In the genomic region with DNA sequence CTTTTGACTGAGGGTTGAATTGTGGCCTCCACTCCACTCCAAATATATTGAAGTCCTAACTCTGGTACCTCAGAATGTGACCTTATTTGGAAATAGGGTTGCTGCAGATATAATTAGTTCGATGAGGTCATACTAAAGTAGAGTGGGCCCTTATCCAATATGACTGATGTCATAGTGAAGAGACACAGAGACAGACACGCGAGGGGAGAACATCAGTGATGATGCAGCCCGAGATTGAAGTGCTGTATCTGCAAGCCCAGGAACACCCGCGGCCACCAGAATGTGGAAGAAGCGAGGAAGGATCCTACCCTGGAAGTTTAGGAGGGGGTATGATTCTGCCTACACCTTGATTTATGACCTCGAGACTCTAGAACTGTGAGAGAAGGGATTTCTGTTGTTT, we compare ENCODE assay signal across 21 cellular contexts.
DNase-seq lines count a peak whose midpoint lies in the region; ATAC-seq, FAIRE-seq and TF ChIP-seq lines count a peak whose summit lies in the region.
"Had no signal": no experiment of that assay in that cellular context is flagged by ENCODE, and none has a peak within 500 bp of the region (broad histone marks: within the 10 kb centered on the region; RNA-seq: fewer than 3 reads in every experiment).

No MANE protein-coding gene starts in this region.

- H3K9ac ChIP-seq in astrocyte (ENCODE audit: low read length) = no peak overlapping the region

- H3K4me2 ChIP-seq in A549 (peak overlapping the region; percentile 65; the same call in 2 of the 3 replicates), astrocyte (ENCODE audit: low read length) (no peak overlapping the region)

- 74% methylated on average over 8 of the region's 8 CpGs for WGBS in A549 (ENCODE audit: missing lambda C conversion rate)

- H3K4me1 Mint-ChIP-seq in astrocyte (ENCODE audit: low read depth, unreplicated experiment) = no peaks in the 10 kb centered on the region
- H3K4me1 Mint-ChIP-seq in glutamatergic neuron (ENCODE audit: low read depth, unreplicated experiment) = peaks cover 15% of the 10 kb centered on the region
- H3K4me1 Mint-ChIP-seq: activated CD8-positive, alpha-beta memory T cell treated with anti-CD3 and anti-CD28 coated beads, Interleukin-2, amount 10 ng/mL, durations not matched to agents 7 days and 5 days had no signal

- H3K9me3 ChIP-seq in A549 (no peaks in the 10 kb centered on the region), astrocyte (ENCODE audit: insufficient read depth, low read depth, low read length) (no peaks in the 10 kb centered on the region)
- H3K9me3 ChIP-seq: esophagus muscularis mucosa, prostate gland had no signal

- no peaks in the 10 kb centered on the region for H3K36me3 ChIP-seq in astrocyte (ENCODE audit: insufficient read depth, low read length)
- H3K36me3 ChIP-seq: esophagus muscularis mucosa, prostate gland had no signal

- peak; percentile 28 to 35; a peak in 4 of 6 replicates for ATAC-seq in A549
- ATAC-seq: activated CD8-positive, alpha-beta memory T cell treated with anti-CD3 and anti-CD28 coated beads, Interleukin-2, amount 10 ng/mL, durations not matched to agents 7 days and 5 days; left colon; Panc1 had no signal

- H3K4me1 ChIP-seq in A549 (peaks cover 60% of the 10 kb centered on the region), astrocyte (ENCODE audit: insufficient read depth, low read length) (peaks cover 5% of the 10 kb centered on the region)
- H3K4me1 ChIP-seq: prostate gland had no signal

- TF ChIP-seq RAD21 in A549 (conservative IDR thresholded peaks at IDR 0.05 in 1 of 2, IDR thresholded peaks at IDR 0.05 in 1 of 2) = no peak

- FAIRE-seq in A549 (lab: Jason Lieb, UNC) (no peak), astrocyte (lab: Jason Lieb, UNC) (no peak)

- H3K27ac Mint-ChIP-seq in astrocyte (ENCODE audit: unreplicated experiment) (no peak overlapping the region), glutamatergic neuron (ENCODE audit: unreplicated experiment) (no peak overlapping the region)
- H3K27ac Mint-ChIP-seq: activated CD8-positive, alpha-beta memory T cell treated with anti-CD3 and anti-CD28 coated beads, Interleukin-2, amount 10 ng/mL, durations not matched to agents 7 days and 5 days; CD4-positive, alpha-beta T cell had no signal

- H3K79me2 ChIP-seq in astrocyte (ENCODE audit: insufficient read depth, low read length) = no peaks in the 10 kb centered on the region

- H2AFZ ChIP-seq in astrocyte (ENCODE audit: low read depth, low read length) = no peak overlapping the region

- no peaks in the 10 kb centered on the region for H3K27me3 Mint-ChIP-seq in astrocyte (ENCODE audit: low read depth, unreplicated experiment)
- H3K27me3 Mint-ChIP-seq in glutamatergic neuron (ENCODE audit: unreplicated experiment) = no peaks in the 10 kb centered on the region
- H3K27me3 Mint-ChIP-seq: activated CD8-positive, alpha-beta memory T cell treated with anti-CD3 and anti-CD28 coated beads, Interleukin-2, amount 10 ng/mL, durations not matched to agents 7 days and 5 days; CD4-positive, alpha-beta T cell had no signal

- no peaks in the 10 kb centered on the region for H3K27me3 ChIP-seq in astrocyte (ENCODE audit: insufficient read depth, low read length)
- H3K27me3 ChIP-seq: esophagus muscularis mucosa had no signal

- POLR2A ChIA-PET in A549 (lab: Yijun Ruan, JAX) = no interaction called here

- H3K9me3 Mint-ChIP-seq in astrocyte (ENCODE audit: unreplicated experiment) = no peaks in the 10 kb centered on the region
- H3K9me3 Mint-ChIP-seq in glutamatergic neuron (ENCODE audit: unreplicated experiment) = no peaks in the 10 kb centered on the region
- H3K9me3 Mint-ChIP-seq: CD4-positive, alpha-beta T cell; mesothelial cell of epicardium had no signal

- CTCF ChIA-PET in A549 (lab: Yijun Ruan, JAX) = no interaction called here

- H3K4me3 Mint-ChIP-seq in astrocyte (ENCODE audit: unreplicated experiment) = no peak overlapping the region
- no peak overlapping the region for H3K4me3 Mint-ChIP-seq in glutamatergic neuron (ENCODE audit: unreplicated experiment)
- H3K4me3 Mint-ChIP-seq: activated CD8-positive, alpha-beta memory T cell treated with anti-CD3 and anti-CD28 coated beads, Interleukin-2, amount 10 ng/mL, durations not matched to agents 7 days and 5 days; CD4-positive, alpha-beta T cell; mesothelial cell of epicardium had no signal

- H4K20me1 ChIP-seq in astrocyte (ENCODE audit: insufficient read depth, low read length) = no peaks in the 10 kb centered on the region

- TF ChIP-seq EP300 in A549 (IDR thresholded peaks at IDR 0.05) = no peak

- H3K27ac ChIP-seq in A549 = peak overlapping the region; percentile 85
- H3K27ac ChIP-seq in astrocyte (ENCODE audit: low read depth, low read length) = peak overlapping the region; percentile 55
- H3K27ac ChIP-seq: esophagus muscularis mucosa, prostate gland had no signal

- DNase-seq in A549 (ENCODE audit: low read depth in 1 of 2, low spot score in 1 of 2) (peak in 1 of 2 experiments; percentile 57), HCEC 1CT (peak; percentile 17), astrocyte (ENCODE audit: low read depth) (peak; percentile 16), iris pigment epithelial cell (ENCODE audit: low read depth) (peak; percentile 50), NCI-H345 (lab: John Stamatoyannopoulos, UW) (no peak), glutamatergic neuron (no peak), HuH-7.5 (ENCODE audit: low spot score) (no peak)
- DNase-seq in activated CD8-positive, alpha-beta memory T cell treated with anti-CD3 and anti-CD28 coated beads, Interleukin-2, amount 50 U/mL, for 4 hours = no peak
- DNase-seq: activated CD4-positive, alpha-beta T cell treated with anti-CD3 and anti-CD28 coated beads for 1 hour; activated CD8-positive, alpha-beta memory T cell treated with anti-CD3 and anti-CD28 coated beads, Interleukin-2, amount 10 ng/mL, durations not matched to agents 7 days and 5 days; CD4-positive, alpha-beta T cell; KG1; left colon; NCI-H1092 treated with DMSO at 0.1 percent for 48 hours; NCI-H2171; stimulated activated CD4-positive, alpha-beta T cell treated with anti-CD3 and anti-CD28 coated beads, Interleukin-4, amount 100 ng/mL, for 4 hours; T1000 had no signal

- TF ChIP-seq CTCF in A549 (IDR thresholded peaks at IDR 0.05) (no peak), astrocyte (IDR thresholded peaks at IDR 0.05; ENCODE audit: insufficient read depth, low read depth, low read length) (no peak), glutamatergic neuron (IDR thresholded peaks at IDR 0.05; ENCODE audit: partially characterized antibody, unreplicated experiment) (no peak)

- TF ChIP-seq POLR2A in A549 (IDR thresholded peaks at IDR 0.05; ENCODE audit: low read length) = no peak

- no peaks in the 10 kb centered on the region for H3K36me3 Mint-ChIP-seq in astrocyte (ENCODE audit: low read depth, unreplicated experiment)
- no peaks in the 10 kb centered on the region for H3K36me3 Mint-ChIP-seq in glutamatergic neuron (ENCODE audit: unreplicated experiment)
- H3K36me3 Mint-ChIP-seq: activated CD8-positive, alpha-beta memory T cell treated with anti-CD3 and anti-CD28 coated beads, Interleukin-2, amount 10 ng/mL, durations not matched to agents 7 days and 5 days; mesothelial cell of epicardium had no signal

- H3K4me3 ChIP-seq in A549 = no peak overlapping the region
- H3K4me3 ChIP-seq in astrocyte (ENCODE audit: insufficient read depth, low read depth, low read length) = no peak overlapping the region
- H3K4me3 ChIP-seq: esophagus muscularis mucosa, prostate gland had no signal

TF ChIP-seq in A549, 52 proteins besides CTCF, POLR2A, EP300 and RAD21:
- TF ChIP-seq NR3C1 (IDR thresholded peaks at IDR 0.05) (no peak), SREBF2 (IDR thresholded peaks at IDR 0.05) (no peak), HOXB5 (CRISPR knock-in tag; IDR thresholded peaks at IDR 0.05) (no peak), MAFK (IDR thresholded peaks at IDR 0.05; ENCODE audit: partially characterized antibody) (no peak), TP53 (CRISPR knock-in tag; IDR thresholded peaks at IDR 0.05) (no peak), NFE2L2 (conservative IDR thresholded peaks at IDR 0.05; ENCODE audit: low read length) (no peak)
- TF ChIP-seq, protein P1, sequence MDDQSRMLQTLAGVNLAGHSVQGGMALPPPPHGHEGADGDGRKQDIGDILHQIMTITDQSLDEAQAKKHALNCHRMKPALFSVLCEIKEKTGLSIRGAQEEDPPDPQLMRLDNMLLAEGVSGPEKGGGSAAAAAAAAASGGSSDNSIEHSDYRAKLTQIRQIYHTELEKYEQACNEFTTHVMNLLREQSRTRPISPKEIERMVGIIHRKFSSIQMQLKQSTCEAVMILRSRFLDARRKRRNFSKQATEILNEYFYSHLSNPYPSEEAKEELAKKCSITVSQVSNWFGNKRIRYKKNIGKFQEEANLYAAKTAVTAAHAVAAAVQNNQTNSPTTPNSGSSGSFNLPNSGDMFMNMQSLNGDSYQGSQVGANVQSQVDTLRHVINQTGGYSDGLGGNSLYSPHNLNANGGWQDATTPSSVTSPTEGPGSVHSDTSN (IDR thresholded peaks at IDR 0.05) = no peak
TF ChIP-seq in A549: peak in this region for 0.

Comparison
In these comparisons a context has a peak if more than half of its experiments do, and no peak if none do; other contexts are left out.
1. DNase-seq: peak in HCEC 1CT (single experiment), astrocyte (single experiment) and iris pigment epithelial cell (single experiment); none in activated CD8-positive, alpha-beta memory T cell treated with anti-CD3 and anti-CD28 coated beads, Interleukin-2, amount 50 U/mL, for 4 hours (single experiment), NCI-H345 (single experiment), glutamatergic neuron (single experiment) and HuH-7.5 (single experiment).